27 cellular contexts compared by ENCODE assay signal in genomic region chr3:184059424-184059823, GRCh38. TPM values are rescaled to one million over a fixed set of nuclear protein-coding genes. Genes with fewer than 3 reads are reported as not detected.
"Had no signal": no experiment of that assay in that cellular context is flagged by ENCODE, and none has a peak within 500 bp of the region (broad histone marks: within the 10 kb centered on the region; RNA-seq: fewer than 3 reads in every experiment).

No MANE protein-coding gene starts in this region.

- H3K36me3 ChIP-seq: heart left ventricle, neutrophil, right lobe of liver, suprapubic skin, thyroid gland had no signal

- ATAC-seq: heart left ventricle; psoas muscle; stimulated activated effector memory CD8-positive, alpha-beta T cell treated with anti-CD3 and anti-CD28 coated beads, Interleukin-12 subunit alpha, Interleukin-12 subunit beta, amount 100 ng/mL, for 72 hours; stimulated activated naive CD8-positive, alpha-beta T cell treated with anti-CD3 and anti-CD28 coated beads, Interleukin-15, Interleukin-2, amounts not matched to agents 100 U/mL and 50 U/mL, for 24 hours had no signal

- H3K9me3 Mint-ChIP-seq: endodermal cell; nephron; stimulated activated effector memory CD8-positive, alpha-beta T cell treated with anti-CD3 and anti-CD28 coated beads, Interleukin-12 subunit alpha, Interleukin-12 subunit beta, amount 100 ng/mL, for 72 hours; type B pancreatic cell had no signal

- H3K4me3 Mint-ChIP-seq: endodermal cell; naive B cell; nephron; stimulated activated effector memory CD8-positive, alpha-beta T cell treated with anti-CD3 and anti-CD28 coated beads, Interleukin-12 subunit alpha, Interleukin-12 subunit beta, amount 100 ng/mL, for 72 hours; type B pancreatic cell had no signal

- H3K27ac ChIP-seq: heart left ventricle, neutrophil, psoas muscle, right lobe of liver, suprapubic skin, thyroid gland had no signal

- H3K4me3 ChIP-seq: heart left ventricle, psoas muscle, right lobe of liver, suprapubic skin, thyroid gland had no signal

- H3K27ac Mint-ChIP-seq: endodermal cell; naive B cell; nephron; stimulated activated effector memory CD8-positive, alpha-beta T cell treated with anti-CD3 and anti-CD28 coated beads, Interleukin-12 subunit alpha, Interleukin-12 subunit beta, amount 100 ng/mL, for 72 hours; type B pancreatic cell had no signal

- H3K9me3 ChIP-seq: heart left ventricle, neutrophil, psoas muscle, right lobe of liver, suprapubic skin, thyroid gland had no signal

- H3K27me3 ChIP-seq: neutrophil, right lobe of liver, suprapubic skin, thyroid gland had no signal

- H3K4me1 Mint-ChIP-seq: endodermal cell; naive B cell; nephron; stimulated activated effector memory CD8-positive, alpha-beta T cell treated with anti-CD3 and anti-CD28 coated beads, Interleukin-12 subunit alpha, Interleukin-12 subunit beta, amount 100 ng/mL, for 72 hours had no signal

- H3K36me3 Mint-ChIP-seq: naive B cell; stimulated activated effector memory CD8-positive, alpha-beta T cell treated with anti-CD3 and anti-CD28 coated beads, Interleukin-12 subunit alpha, Interleukin-12 subunit beta, amount 100 ng/mL, for 72 hours; type B pancreatic cell had no signal

- DNase-seq: dermis blood vessel endothelial cell; endodermal cell; heart left ventricle; hippocampal formation; kidney glomerular epithelial cell; mesendoderm; naive B cell; psoas muscle; retina; right lobe of liver; stimulated activated CD4-positive, alpha-beta T cell treated with anti-CD3 and anti-CD28 coated beads, Interleukin-4, amount 100 ng/mL, for 1 hour; stimulated activated CD8-positive, alpha-beta memory T cell treated with anti-CD3 and anti-CD28 coated beads, Interleukin-4, amount 100 ng/mL, for 48 hours; stimulated activated naive CD8-positive, alpha-beta T cell treated with anti-CD3 and anti-CD28 coated beads, Interleukin-15, Interleukin-2, amounts not matched to agents 100 U/mL and 50 U/mL, for 24 hours; thyroid gland had no signal

- H3K4me1 ChIP-seq: heart left ventricle, psoas muscle, right lobe of liver, suprapubic skin, thyroid gland had no signal

RNA-seq across cellular contexts. Expression of gene HTR3C, which starts 6.6 kb away (rescaled TPM):
- total RNA-seq: dermis blood vessel endothelial cell, endodermal cell, endothelial cell of umbilical vein, fibroblast of lung, frontal cortex, glomerular endothelial cell, heart left ventricle, liver, lung microvascular endothelial cell, osteoblast, psoas muscle, right lobe of liver, suprapubic skin had no signal
- polyA plus RNA-seq: endothelial cell of umbilical vein, esophagus, fibroblast of lung, heart left ventricle, liver, psoas muscle had no signal

RNA-seq across cellular contexts. Expression of gene HTR3D, which starts 27.9 kb away (rescaled TPM):
- total RNA-seq: dermis blood vessel endothelial cell, endodermal cell, endothelial cell of umbilical vein, fibroblast of lung, frontal cortex, glomerular endothelial cell, heart left ventricle, liver, lung microvascular endothelial cell, osteoblast, psoas muscle, right lobe of liver, suprapubic skin, thyroid gland had no signal
- polyA plus RNA-seq: endothelial cell of umbilical vein, esophagus, fibroblast of lung, heart left ventricle, liver, psoas muscle had no signal

RNA-seq across cellular contexts. Expression of gene HTR3E, which starts 37.4 kb away (rescaled TPM):
- total RNA-seq: dermis blood vessel endothelial cell, endodermal cell, endothelial cell of umbilical vein, fibroblast of lung, frontal cortex, glomerular endothelial cell, heart left ventricle, liver, lung microvascular endothelial cell, osteoblast, psoas muscle, right lobe of liver, thyroid gland had no signal
- polyA plus RNA-seq: endothelial cell of umbilical vein, esophagus, fibroblast of lung, heart left ventricle, liver had no signal
